In the genomic region with DNA sequence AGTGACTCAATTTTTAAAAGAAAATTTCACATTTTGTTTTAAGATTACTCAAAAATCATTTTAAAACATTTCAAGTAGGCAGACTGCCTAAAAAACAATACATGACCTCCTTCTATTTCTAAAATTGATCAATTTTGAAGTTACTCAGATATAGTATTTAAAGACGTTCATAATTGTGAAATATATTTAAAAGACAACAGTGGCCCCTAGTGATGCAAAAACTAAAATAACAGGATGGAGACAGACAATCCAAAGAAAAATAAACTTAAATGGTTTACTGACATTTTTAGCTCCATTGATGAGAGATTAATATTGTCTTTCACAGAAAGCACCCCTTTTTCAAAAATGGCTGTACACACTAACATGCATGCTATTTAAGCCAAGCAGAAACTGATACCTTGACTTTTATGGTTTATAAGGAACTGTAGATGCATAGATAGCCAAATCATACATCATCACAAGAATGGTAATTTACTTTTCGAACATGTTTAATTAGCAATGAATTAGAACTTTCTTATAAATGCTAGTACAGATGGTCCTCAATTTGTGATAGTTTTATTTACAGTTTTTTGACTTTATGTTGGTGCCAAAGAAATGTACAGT, we compare ENCODE assay signal across 9 cellular contexts.
DNase-seq lines count a peak whose midpoint lies in the region; ATAC-seq, FAIRE-seq and TF ChIP-seq lines count a peak whose summit lies in the region.
"Had no signal": no experiment of that assay in that cellular context is flagged by ENCODE, and none has a peak within 500 bp of the region (broad histone marks: within the 10 kb centered on the region; RNA-seq: fewer than 3 reads in every experiment).

No MANE protein-coding gene starts in this region.

- no peak for TF ChIP-seq EP300 in A549 (IDR thresholded peaks at IDR 0.05)

- no peak overlapping the region for H3K4me2 ChIP-seq in A549

- no peaks in the 10 kb centered on the region for H3K4me1 ChIP-seq in A549
- no peaks in the 10 kb centered on the region for H3K4me1 ChIP-seq in kidney (ENCODE audit: control insufficient read depth in 1 of 2, insufficient read depth in 1 of 2, low read depth in 1 of 2, low read length in 2 of 2)

- no peak overlapping the region for H3K9ac ChIP-seq in kidney (ENCODE audit: low read length in 2 of 2)

- no peak for TF ChIP-seq POLR2A in A549 (IDR thresholded peaks at IDR 0.05; ENCODE audit: low read length)

- no peaks in the 10 kb centered on the region for H3K36me3 ChIP-seq in kidney (ENCODE audit: control insufficient read depth in 1 of 2, insufficient read depth in 2 of 2, low read length in 2 of 2)

- H3K9me3 ChIP-seq in A549: no peaks in the 10 kb centered on the region
- no peaks in the 10 kb centered on the region for H3K9me3 ChIP-seq in kidney (ENCODE audit: control insufficient read depth in 1 of 2, low read length in 2 of 2)

- peak; percentile 31 to 58; a peak in 3 of 5 replicates for TF ChIP-seq RAD21 in A549 (conservative IDR thresholded peaks at IDR 0.05 in 1 of 2, IDR thresholded peaks at IDR 0.05 in 1 of 2)

- intact Hi-C loops in kidney (cut with DNase I): no loop called here

- no peak for DNase-seq in A549 (ENCODE audit: low read depth in 1 of 2, low spot score in 1 of 2)
- peak; percentile 22 for DNase-seq in HT-29 (ENCODE audit: low spot score)
- DNase-seq in astrocyte of the hippocampus (ENCODE audit: low read depth, low spot score): peak; percentile 40
- DNase-seq in kidney: no peak
- DNase-seq in NCI-H510A (lab: John Stamatoyannopoulos, UW): no peak
- DNase-seq in HuH-7 (ENCODE audit: low spot score): no peak
- DNase-seq: DMS79 treated with DMSO at 0.1 percent for 48 hours had no signal

- WGBS in A549 (ENCODE audit: missing lambda C conversion rate): 11% methylated on average over 2 of the region's 2 CpGs

- H3K27ac ChIP-seq in A549 (no peak overlapping the region), kidney (ENCODE audit: low read depth in 2 of 2, low read length in 2 of 2) (no peak overlapping the region)

- POLR2A ChIA-PET in A549 (lab: Yijun Ruan, JAX): no interaction called here

- peak; percentile 36; the same call in 2 of the 3 replicates for TF ChIP-seq CTCF in A549 (IDR thresholded peaks at IDR 0.05)
- peak; percentile 14 for TF ChIP-seq CTCF in kidney (IDR thresholded peaks at IDR 0.05; ENCODE audit: borderline replicate concordance, extremely low read depth, insufficient read depth)

- CTCF ChIA-PET in A549 (lab: Yijun Ruan, JAX): interaction anchor here (0.7 to 1.6 kb wide), 4 partner anchors 37 to 914 kb away, joined by 3 to 5 read pairs (median 3); a partner anchor contains a TSS

- ATAC-seq in A549 (no peak), HG02840 (IDR thresholded peaks at IDR 0.05; ENCODE audit: low FRiP score, unreplicated experiment) (no peak), HG03159 (IDR thresholded peaks at IDR 0.05; ENCODE audit: unreplicated experiment) (no peak)

- no peak overlapping the region for H3K4me3 ChIP-seq in A549
- H3K4me3 ChIP-seq in kidney (ENCODE audit: low read length in 2 of 2): no peak overlapping the region

- no peak for FAIRE-seq in A549 (lab: Jason Lieb, UNC)
- FAIRE-seq in kidney (lab: Jason Lieb, UNC): peak; percentile 88

TF ChIP-seq in A549, 52 proteins besides CTCF, POLR2A, EP300 and RAD21:
- TF ChIP-seq SMC3 (IDR thresholded peaks at IDR 0.05) (peak; percentile 32; the same call in 2 of the 3 replicates), EHMT2 (IDR thresholded peaks at IDR 0.05; ENCODE audit: low read depth) (no peak), EHF (CRISPR knock-in tag; IDR thresholded peaks at IDR 0.05) (no peak)
- TF ChIP-seq, protein P1, sequence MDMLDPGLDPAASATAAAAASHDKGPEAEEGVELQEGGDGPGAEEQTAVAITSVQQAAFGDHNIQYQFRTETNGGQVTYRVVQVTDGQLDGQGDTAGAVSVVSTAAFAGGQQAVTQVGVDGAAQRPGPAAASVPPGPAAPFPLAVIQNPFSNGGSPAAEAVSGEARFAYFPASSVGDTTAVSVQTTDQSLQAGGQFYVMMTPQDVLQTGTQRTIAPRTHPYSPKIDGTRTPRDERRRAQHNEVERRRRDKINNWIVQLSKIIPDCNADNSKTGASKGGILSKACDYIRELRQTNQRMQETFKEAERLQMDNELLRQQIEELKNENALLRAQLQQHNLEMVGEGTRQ (IDR thresholded peaks at IDR 0.05): no peak
- TF ChIP-seq, protein P2, sequence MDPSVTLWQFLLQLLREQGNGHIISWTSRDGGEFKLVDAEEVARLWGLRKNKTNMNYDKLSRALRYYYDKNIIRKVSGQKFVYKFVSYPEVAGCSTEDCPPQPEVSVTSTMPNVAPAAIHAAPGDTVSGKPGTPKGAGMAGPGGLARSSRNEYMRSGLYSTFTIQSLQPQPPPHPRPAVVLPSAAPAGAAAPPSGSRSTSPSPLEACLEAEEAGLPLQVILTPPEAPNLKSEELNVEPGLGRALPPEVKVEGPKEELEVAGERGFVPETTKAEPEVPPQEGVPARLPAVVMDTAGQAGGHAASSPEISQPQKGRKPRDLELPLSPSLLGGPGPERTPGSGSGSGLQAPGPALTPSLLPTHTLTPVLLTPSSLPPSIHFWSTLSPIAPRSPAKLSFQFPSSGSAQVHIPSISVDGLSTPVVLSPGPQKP (IDR thresholded peaks at IDR 0.05; ENCODE audit: low read depth, low read length): no peak

Comparison
In these comparisons a context has a peak if more than half of its experiments do, and no peak if none do; other contexts are left out.
1. DNase-seq: peak in HT-29 (single experiment) and astrocyte of the hippocampus (single experiment); none in A549 (0 of 2), kidney (single experiment), NCI-H510A (single experiment) and HuH-7 (single experiment).